15 cellular contexts compared by ENCODE assay signal in the genomic region with DNA sequence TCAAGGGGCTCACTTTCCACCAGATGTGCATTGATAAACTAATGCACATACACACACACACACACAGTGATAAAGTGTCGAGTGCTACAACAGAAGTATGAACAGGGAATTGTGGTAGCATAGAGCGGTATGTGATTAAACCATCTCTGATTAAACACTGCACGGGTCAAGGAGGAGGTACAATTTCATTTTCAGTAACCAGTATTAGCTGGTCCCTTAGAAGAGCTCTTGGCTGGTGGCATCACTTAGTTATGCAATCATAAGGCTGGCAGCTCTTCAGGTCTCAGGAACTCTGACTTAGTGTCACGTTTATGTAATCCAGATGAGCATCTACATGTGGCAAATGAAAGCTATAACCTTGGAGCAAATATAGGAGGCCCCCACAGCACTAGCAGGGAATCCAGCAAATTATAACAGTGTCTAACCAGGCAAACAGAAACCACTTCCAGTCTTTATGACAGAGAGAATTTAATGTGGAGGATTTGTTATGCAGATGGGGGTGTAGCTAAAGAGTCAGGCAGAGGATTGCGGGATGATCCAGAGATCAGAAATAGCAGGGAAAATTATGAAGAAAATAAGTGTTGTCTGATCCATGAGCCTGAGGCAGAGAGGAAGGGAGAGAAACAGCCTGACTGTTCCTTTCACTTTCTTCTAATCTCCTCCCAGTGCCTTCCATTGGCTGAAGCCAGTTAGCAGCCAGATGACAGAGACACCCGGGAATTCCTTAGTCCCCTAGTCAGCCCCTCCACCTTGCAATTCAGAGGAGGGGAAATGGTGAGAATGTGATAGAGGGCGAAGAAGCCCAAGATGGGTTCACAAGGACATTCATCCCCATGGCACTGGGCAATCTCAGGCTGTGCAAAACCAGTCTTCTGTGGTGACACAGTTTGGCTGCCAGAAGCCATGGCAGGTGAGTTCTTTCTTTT.
DNase-seq lines count a peak whose midpoint lies in the region; ATAC-seq and TF ChIP-seq lines count a peak whose summit lies in the region.
"Had no signal": no experiment of that assay in that cellular context is flagged by ENCODE, and none has a peak within 500 bp of the region (broad histone marks: within the 10 kb centered on the region; RNA-seq: fewer than 3 reads in every experiment).

No MANE protein-coding gene starts in this region.

- H3K4me1 Mint-ChIP-seq in neural crest cell = peaks cover 9% of the 10 kb centered on the region
- H3K4me1 Mint-ChIP-seq in activated T-helper 17 cell treated with anti-CD3 and anti-CD28 coated beads, Interleukin-2, amount 50 U/mL, for 72 hours = no peaks in the 10 kb centered on the region
- no peaks in the 10 kb centered on the region for H3K4me1 Mint-ChIP-seq in T-helper 2 cell treated with Interferon-gamma antibody and Interleukin-4, amounts not matched to agents 5 μg/mL and 100 μg/mL, for 36 hours (ENCODE audit: low read depth)
- H3K4me1 Mint-ChIP-seq in activated T-cell treated with anti-CD3 and anti-CD28 coated beads, Interleukin-2, amount 50 U/mL, for 72 hours (ENCODE audit: low read depth) = no peaks in the 10 kb centered on the region
- H3K4me1 Mint-ChIP-seq: activated CD4-positive, alpha-beta memory T cell treated with anti-CD3 and anti-CD28 coated beads, Interleukin-2, amount 10 ng/mL, durations not matched to agents 7 days and 5 days had no signal

- no peak overlapping the region for H3K4me3 Mint-ChIP-seq in neural crest cell
- H3K4me3 Mint-ChIP-seq in activated T-helper 17 cell treated with anti-CD3 and anti-CD28 coated beads, Interleukin-2, amount 50 U/mL, for 72 hours = no peak overlapping the region
- H3K4me3 Mint-ChIP-seq in T-helper 2 cell treated with Interferon-gamma antibody and Interleukin-4, amounts not matched to agents 5 μg/mL and 100 μg/mL, for 36 hours = no peak overlapping the region
- H3K4me3 Mint-ChIP-seq in activated T-cell treated with anti-CD3 and anti-CD28 coated beads, Interleukin-2, amount 50 U/mL, for 72 hours = no peak overlapping the region
- H3K4me3 Mint-ChIP-seq: activated CD4-positive, alpha-beta memory T cell treated with anti-CD3 and anti-CD28 coated beads, Interleukin-2, amount 10 ng/mL, durations not matched to agents 7 days and 5 days had no signal

- H3K27me3 ChIP-seq in NT2/D1 (ENCODE audit: insufficient read depth, insufficient read length) (no peaks in the 10 kb centered on the region), foreskin keratinocyte (no peaks in the 10 kb centered on the region)
- H3K27me3 ChIP-seq: SJSA1 had no signal

- no peaks in the 10 kb centered on the region for H3K36me3 ChIP-seq in NT2/D1 (ENCODE audit: insufficient read depth, insufficient read length, low read length)
- H3K36me3 ChIP-seq: SJSA1 had no signal

- peaks cover 3% of the 10 kb centered on the region for H3K9me3 Mint-ChIP-seq in neural crest cell
- H3K9me3 Mint-ChIP-seq in activated T-helper 17 cell treated with anti-CD3 and anti-CD28 coated beads, Interleukin-2, amount 50 U/mL, for 72 hours = peaks cover 8% of the 10 kb centered on the region
- peaks cover 4% of the 10 kb centered on the region for H3K9me3 Mint-ChIP-seq in T-helper 2 cell treated with Interferon-gamma antibody and Interleukin-4, amounts not matched to agents 5 μg/mL and 100 μg/mL, for 36 hours
- H3K9me3 Mint-ChIP-seq in activated T-cell treated with anti-CD3 and anti-CD28 coated beads, Interleukin-2, amount 50 U/mL, for 72 hours = peaks cover 0 to 3% of the 10 kb centered on the region in 2 donors

- H3K36me3 Mint-ChIP-seq in neural crest cell (ENCODE audit: low read depth) = peaks cover 2% of the 10 kb centered on the region
- no peaks in the 10 kb centered on the region for H3K36me3 Mint-ChIP-seq in activated T-helper 17 cell treated with anti-CD3 and anti-CD28 coated beads, Interleukin-2, amount 50 U/mL, for 72 hours (ENCODE audit: low read depth)
- no peaks in the 10 kb centered on the region for H3K36me3 Mint-ChIP-seq in T-helper 2 cell treated with Interferon-gamma antibody and Interleukin-4, amounts not matched to agents 5 μg/mL and 100 μg/mL, for 36 hours (ENCODE audit: low read depth)
- no peaks in the 10 kb centered on the region for H3K36me3 Mint-ChIP-seq in activated T-cell treated with anti-CD3 and anti-CD28 coated beads, Interleukin-2, amount 50 U/mL, for 72 hours (ENCODE audit: insufficient read depth in 2 of 2)

- H3K27me3 Mint-ChIP-seq in neural crest cell (ENCODE audit: low read depth) = no peaks in the 10 kb centered on the region
- no peaks in the 10 kb centered on the region for H3K27me3 Mint-ChIP-seq in activated T-helper 17 cell treated with anti-CD3 and anti-CD28 coated beads, Interleukin-2, amount 50 U/mL, for 72 hours
- no peaks in the 10 kb centered on the region for H3K27me3 Mint-ChIP-seq in T-helper 2 cell treated with Interferon-gamma antibody and Interleukin-4, amounts not matched to agents 5 μg/mL and 100 μg/mL, for 36 hours (ENCODE audit: low read depth)
- no peaks in the 10 kb centered on the region for H3K27me3 Mint-ChIP-seq in activated T-cell treated with anti-CD3 and anti-CD28 coated beads, Interleukin-2, amount 50 U/mL, for 72 hours (ENCODE audit: low read depth)
- H3K27me3 Mint-ChIP-seq: activated CD4-positive, alpha-beta memory T cell treated with anti-CD3 and anti-CD28 coated beads, Interleukin-2, amount 10 ng/mL, durations not matched to agents 7 days and 5 days had no signal

- no peak for TF ChIP-seq CTCF in foreskin keratinocyte (conservative IDR thresholded peaks at IDR 0.05)
- no peak for TF ChIP-seq CTCF in neural crest cell (conservative IDR thresholded peaks at IDR 0.05)

- H3K4me3 ChIP-seq in NT2/D1 (ENCODE audit: insufficient read length, low read depth) = no peak overlapping the region
- H3K4me3 ChIP-seq: GM23248, SJSA1 had no signal

- H3K27ac ChIP-seq in foreskin keratinocyte = no peak overlapping the region
- H3K27ac ChIP-seq: GM23248, HL-60, SJSA1 had no signal

- H3K9me3 ChIP-seq in NT2/D1 (ENCODE audit: insufficient read depth, low read length) = no peaks in the 10 kb centered on the region
- H3K9me3 ChIP-seq: SJSA1 had no signal

- ATAC-seq in foreskin keratinocyte (peak; percentile 63), GM21367 (IDR thresholded peaks at IDR 0.05; ENCODE audit: unreplicated experiment) (no peak)
- no peak for ATAC-seq in activated T-helper 17 cell treated with anti-CD3 and anti-CD28 coated beads, Interleukin-2, amount 50 U/mL, for 72 hours (replicated peaks)
- ATAC-seq in activated T-cell treated with anti-CD3 and anti-CD28 coated beads, Interleukin-2, amount 50 U/mL, for 72 hours (replicated peaks in 1 of 2) = no peak

- H3K9ac ChIP-seq in NT2/D1 (ENCODE audit: insufficient read length, low read depth) = no peak overlapping the region
- H3K9ac ChIP-seq: GM23248 had no signal

- DNase-seq in GM04504 (ENCODE audit: low read depth) (peak; percentile 29), NT2/D1 (ENCODE audit: low read depth, low spot score) (peak; percentile 47), foreskin keratinocyte (peak in 1 of 2 donors; percentile 18), neural crest cell (ENCODE audit: low read depth, low spot score) (no peak)
- no peak for DNase-seq in T-helper 2 cell treated with Interferon-gamma antibody and Interleukin-4, amounts not matched to agents 5 μg/mL and 100 μg/mL, for 36 hours (ENCODE audit: low spot score)
- no peak for DNase-seq in activated T-cell treated with anti-CD3 and anti-CD28 coated beads, Interleukin-2, amount 50 U/mL, for 72 hours
- DNase-seq: activated CD4-positive, alpha-beta memory T cell treated with anti-CD3 and anti-CD28 coated beads, Interleukin-2, amount 10 ng/mL, durations not matched to agents 7 days and 5 days; anterior cingulate cortex; Calu3; GM23248; NCI-H146 had no signal

- H3K4me1 ChIP-seq in NT2/D1 (ENCODE audit: insufficient read depth, insufficient read length) (no peaks in the 10 kb centered on the region), foreskin keratinocyte (no peaks in the 10 kb centered on the region)
- H3K4me1 ChIP-seq: SJSA1 had no signal

- peak overlapping the region; percentile 44 for H3K27ac Mint-ChIP-seq in neural crest cell (ENCODE audit: unreplicated experiment)
- no peak overlapping the region for H3K27ac Mint-ChIP-seq in activated T-helper 17 cell treated with anti-CD3 and anti-CD28 coated beads, Interleukin-2, amount 50 U/mL, for 72 hours
- H3K27ac Mint-ChIP-seq in T-helper 2 cell treated with Interferon-gamma antibody and Interleukin-4, amounts not matched to agents 5 μg/mL and 100 μg/mL, for 36 hours = no peak overlapping the region
- no peak overlapping the region for H3K27ac Mint-ChIP-seq in activated T-cell treated with anti-CD3 and anti-CD28 coated beads, Interleukin-2, amount 50 U/mL, for 72 hours
- H3K27ac Mint-ChIP-seq: activated CD4-positive, alpha-beta memory T cell treated with anti-CD3 and anti-CD28 coated beads, Interleukin-2, amount 10 ng/mL, durations not matched to agents 7 days and 5 days had no signal

Comparison
In these comparisons a context has a peak if more than half of its experiments do, and no peak if none do; other contexts are left out.
1. DNase-seq: peak in GM04504 (single experiment) and NT2/D1 (single experiment); none in neural crest cell (single experiment), T-helper 2 cell treated with Interferon-gamma antibody and Interleukin-4, amounts not matched to agents 5 μg/mL and 100 μg/mL, for 36 hours (single experiment) and activated T-cell treated with anti-CD3 and anti-CD28 coated beads, Interleukin-2, amount 50 U/mL, for 72 hours (0 of 2).